In genomic region chr1:188988589-188988988, GRCh38 we compare ENCODE assay signal across 16 cellular contexts.
"Had no signal": no experiment of that assay in that cellular context is flagged by ENCODE, and none has a peak within 500 bp of the region (broad histone marks: within the 10 kb centered on the region; RNA-seq: fewer than 3 reads in every experiment).

No MANE protein-coding gene starts in this region.

- H3K36me3 ChIP-seq: lower lobe of right lung had no signal

- H3K9me3 ChIP-seq: body of pancreas, lower lobe of right lung, testis had no signal

- H3K4me1 ChIP-seq: body of pancreas, lower lobe of right lung, parathyroid adenoma, testis had no signal

- H3K79me2 ChIP-seq: parathyroid adenoma had no signal

- H2AFZ ChIP-seq: parathyroid adenoma had no signal

- H3K27me3 ChIP-seq: body of pancreas, testis had no signal

- H3K4me3 ChIP-seq: body of pancreas, lower lobe of right lung, testis had no signal

- H3K4me1 Mint-ChIP-seq: immature natural killer cell; naive B cell; stimulated activated naive CD8-positive, alpha-beta T cell treated with anti-CD3 and anti-CD28 coated beads, Interleukin-15, amount 100 ng/mL, for 72 hours had no signal

- H3K36me3 Mint-ChIP-seq: naive B cell had no signal

- ATAC-seq: body of pancreas; left cardiac atrium; lower lobe of right lung; stimulated activated naive CD8-positive, alpha-beta T cell treated with anti-CD3 and anti-CD28 coated beads, Interleukin-15, amount 100 ng/mL, for 72 hours had no signal

- H3K27me3 Mint-ChIP-seq: naive B cell; stimulated activated naive CD8-positive, alpha-beta T cell treated with anti-CD3 and anti-CD28 coated beads, Interleukin-15, amount 100 ng/mL, for 72 hours had no signal

- H3K4me3 Mint-ChIP-seq: immature natural killer cell; naive B cell; stimulated activated naive CD8-positive, alpha-beta T cell treated with anti-CD3 and anti-CD28 coated beads, Interleukin-15, amount 100 ng/mL, for 72 hours had no signal

- H3K27ac ChIP-seq: body of pancreas, lower lobe of right lung, parathyroid adenoma, testis had no signal

- H3K27ac Mint-ChIP-seq: activated T-helper 2 cell treated with anti-CD3 and anti-CD28 coated beads, Interferon-gamma antibody, Interleukin-2, Interleukin-4, amounts not matched to agents 10 μg/mL and 5 μg/mL and 100 μg/mL, durations not matched to agents 14 hours and 24 hours and 36 hours; immature natural killer cell; naive B cell; stimulated activated naive CD8-positive, alpha-beta T cell treated with anti-CD3 and anti-CD28 coated beads, Interleukin-15, amount 100 ng/mL, for 72 hours had no signal

- H3K9ac ChIP-seq: parathyroid adenoma had no signal

- DNase-seq: activated CD4-positive, alpha-beta T cell treated with anti-CD3 and anti-CD28 coated beads for 4 hours; activated naive CD4-positive, alpha-beta T cell treated with anti-CD3 and anti-CD28 coated beads, Interleukin-2, amount 50 U/mL, for 16 hours; amniotic stem cell; body of pancreas; dermis blood vessel endothelial cell; erythroblast; immature natural killer cell; left cardiac atrium; lower lobe of right lung; naive B cell; retina; stimulated activated CD4-positive, alpha-beta T cell treated with anti-CD3 and anti-CD28 coated beads, Interleukin-4, amount 100 ng/mL, for 24 hours; stimulated activated naive CD8-positive, alpha-beta T cell treated with anti-CD3 and anti-CD28 coated beads, Interleukin-15, amount 100 ng/mL, for 72 hours; testis had no signal
